ENCODE assay signal across 11 cellular contexts in the genomic region with DNA sequence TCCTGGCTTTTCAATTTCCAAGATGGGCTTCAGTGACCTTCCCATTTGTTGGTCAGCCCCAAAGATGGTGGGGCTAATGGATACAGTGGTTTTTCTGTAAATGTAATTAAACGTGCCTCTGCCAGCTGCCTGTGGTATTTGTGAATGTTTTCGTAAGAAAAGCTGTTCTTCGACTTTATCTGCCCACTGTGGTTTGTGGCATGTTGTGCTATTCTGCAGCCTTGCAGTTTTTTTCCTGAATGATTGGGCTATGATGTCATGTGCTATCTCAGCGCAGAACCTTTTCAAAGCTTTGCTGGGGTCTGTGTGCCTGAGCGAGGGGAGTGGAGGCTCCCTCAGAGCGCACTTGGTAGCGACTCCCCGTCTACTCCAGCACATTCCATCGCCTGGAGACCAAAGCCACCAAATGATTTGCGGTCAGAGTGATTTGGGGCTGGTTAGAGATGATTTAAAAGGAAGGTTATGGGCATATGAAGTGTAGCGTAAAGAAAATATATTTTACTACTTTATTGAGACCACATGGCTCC.
DNase-seq lines count a peak whose midpoint lies in the region; ATAC-seq and FAIRE-seq lines count a peak whose summit lies in the region.
"Had no signal": no experiment of that assay in that cellular context is flagged by ENCODE, and none has a peak within 500 bp of the region (broad histone marks: within the 10 kb centered on the region; RNA-seq: fewer than 3 reads in every experiment).

No MANE protein-coding gene starts in this region.

- no peaks in the 10 kb centered on the region for H3K27me3 ChIP-seq in adipocyte (replicated peaks; ENCODE audit: control insufficient read depth, insufficient read depth, low read length)

- peak; percentile 94 for FAIRE-seq in urothelium cell line (lab: Jason Lieb, UNC)

- no peaks in the 10 kb centered on the region for H3K36me3 ChIP-seq in adipocyte (ENCODE audit: control insufficient read depth, insufficient read depth, low read length, severe bottlenecking)
- H3K36me3 ChIP-seq: HAP-1 had no signal

- H3K27me3 Mint-ChIP-seq in activated T-cell treated with anti-CD3 and anti-CD28 coated beads, Interleukin-2, amount 50 U/mL, for 72 hours (ENCODE audit: low read depth): peaks cover 65% of the 10 kb centered on the region

- H3K9me3 ChIP-seq in adipocyte (ENCODE audit: control insufficient read depth, low read length): no peaks in the 10 kb centered on the region
- H3K9me3 ChIP-seq: HAP-1 had no signal

- peak; percentile 12 to 15 for DNase-seq in activated T-cell treated with anti-CD3 and anti-CD28 coated beads, Interleukin-2, amount 50 U/mL, for 72 hours
- no peak for DNase-seq in activated T-cell treated with anti-CD3 and anti-CD28 coated beads, Interleukin-2, amount 50 U/mL, for 1 hour
- peak; percentile 94 for DNase-seq in adipocyte (ENCODE audit: low read depth)
- DNase-seq in kidney glomerular epithelial cell (lab: John Stamatoyannopoulos, UW): peak; percentile 100
- DNase-seq in urothelium cell line (ENCODE audit: low spot score): peak; percentile 90
- DNase-seq in NCI-H524 treated with DMSO at 0.1 percent for 48 hours (lab: John Stamatoyannopoulos, UW): no peak
- DNase-seq in NCI-H146 treated with DMSO at 0.1 percent for 48 hours (lab: John Stamatoyannopoulos, UW; ENCODE audit: unreplicated experiment): no peak
- DNase-seq: CD4-positive, CD25-positive, alpha-beta regulatory T cell had no signal

- no peak overlapping the region for H3K27ac Mint-ChIP-seq in activated T-cell treated with anti-CD3 and anti-CD28 coated beads, Interleukin-2, amount 50 U/mL, for 72 hours
- H3K27ac Mint-ChIP-seq: CD4-positive, CD25-positive, alpha-beta regulatory T cell had no signal

- H3K9me3 Mint-ChIP-seq in activated T-cell treated with anti-CD3 and anti-CD28 coated beads, Interleukin-2, amount 50 U/mL, for 72 hours: no peaks in the 10 kb centered on the region

- peak; percentile 61 to 69 for ATAC-seq in activated T-cell treated with anti-CD3 and anti-CD28 coated beads, Interleukin-2, amount 50 U/mL, for 72 hours (replicated peaks in 1 of 2)
- no peak for ATAC-seq in HG02885 (IDR thresholded peaks at IDR 0.05; ENCODE audit: poor library complexity, unreplicated experiment)
- ATAC-seq: Panc1 had no signal

- H3K4me3 ChIP-seq in adipocyte (ENCODE audit: low read length): peak overlapping the region; percentile 94
- H3K4me3 ChIP-seq: HAP-1 had no signal

- peak overlapping the region; percentile 91 for H3K9ac ChIP-seq in adipocyte (ENCODE audit: low read length)

- peaks cover 73% of the 10 kb centered on the region for H3K4me1 ChIP-seq in adipocyte (ENCODE audit: control insufficient read depth, insufficient read depth, low read length)

- no peak overlapping the region for H3K4me3 Mint-ChIP-seq in activated T-cell treated with anti-CD3 and anti-CD28 coated beads, Interleukin-2, amount 50 U/mL, for 72 hours
- H3K4me3 Mint-ChIP-seq: CD4-positive, CD25-positive, alpha-beta regulatory T cell had no signal

- H3K36me3 Mint-ChIP-seq in activated T-cell treated with anti-CD3 and anti-CD28 coated beads, Interleukin-2, amount 50 U/mL, for 72 hours (ENCODE audit: insufficient read depth in 2 of 2): no peaks in the 10 kb centered on the region
- H3K36me3 Mint-ChIP-seq: CD4-positive, CD25-positive, alpha-beta regulatory T cell had no signal

- peaks cover 28% of the 10 kb centered on the region for H3K4me1 Mint-ChIP-seq in activated T-cell treated with anti-CD3 and anti-CD28 coated beads, Interleukin-2, amount 50 U/mL, for 72 hours (ENCODE audit: low read depth)

Comparison
In these comparisons a context has a peak if more than half of its experiments do, and no peak if none do; other contexts are left out.
1. DNase-seq: peak in activated T-cell treated with anti-CD3 and anti-CD28 coated beads, Interleukin-2, amount 50 U/mL, for 72 hours (2 of 2), adipocyte (single experiment), kidney glomerular epithelial cell (single experiment) and urothelium cell line (single experiment); none in activated T-cell treated with anti-CD3 and anti-CD28 coated beads, Interleukin-2, amount 50 U/mL, for 1 hour (single experiment), NCI-H524 treated with DMSO at 0.1 percent for 48 hours (single experiment) and NCI-H146 treated with DMSO at 0.1 percent for 48 hours (single experiment).